In genomic region chr17:60729854-60730253, GRCh38 we compare ENCODE assay signal across 16 cellular contexts. TPM values are rescaled to one million over a fixed set of nuclear protein-coding genes. Genes with fewer than 3 reads are reported as not detected.
A peak's percentile ranks its signal among the peaks of the same experiment; 100 is the strongest.
DNase-seq lines count a peak whose midpoint lies in the region; FAIRE-seq and TF ChIP-seq lines count a peak whose summit lies in the region.
"Had no signal": no experiment of that assay in that cellular context is flagged by ENCODE, and none has a peak within 500 bp of the region (broad histone marks: within the 10 kb centered on the region; RNA-seq: fewer than 3 reads in every experiment).

No MANE protein-coding gene starts in this region.

- H3K4me2 ChIP-seq in BLaER1 treated with 17β-estradiol and CSF1 and Interleukin-3, amounts not matched to agents 10 nM and 100 nM: peak overlapping the region; percentile 36 to 86 (median 58)
- no peak overlapping the region for H3K4me2 ChIP-seq in neural cell (ENCODE audit: low read length)

- H3K27ac ChIP-seq in BLaER1 treated with 17β-estradiol and CSF1 and Interleukin-3, amounts not matched to agents 10 nM and 100 nM: peak overlapping the region in 8 of 11 experiments; percentile 9 to 59 (median 34); a peak in 12 of 22 replicates
- no peak overlapping the region for H3K27ac ChIP-seq in neural cell (ENCODE audit: low read length)
- H3K27ac ChIP-seq: esophagus squamous epithelium, vagina had no signal

- H2AFZ ChIP-seq in neural cell (ENCODE audit: low read depth, low read length): no peak overlapping the region

- no peaks in the 10 kb centered on the region for H3K9me2 ChIP-seq in neural cell (ENCODE audit: insufficient read depth, low read length)

- H4K20me1 ChIP-seq in BLaER1 treated with 17β-estradiol and CSF1 and Interleukin-3, amounts not matched to agents 10 nM and 100 nM: no peaks in the 10 kb centered on the region
- H4K20me1 ChIP-seq in neural cell (ENCODE audit: insufficient read depth): no peaks in the 10 kb centered on the region

- no peaks in the 10 kb centered on the region for H3F3A ChIP-seq in neural cell (ENCODE audit: insufficient read depth, low read length, poor library complexity, severe bottlenecking)

- TF ChIP-seq EP300 in neural cell (conservative IDR thresholded peaks at IDR 0.05; ENCODE audit: poor library complexity, severe bottlenecking): peak; percentile 40

- H3K4me1 ChIP-seq in BLaER1 treated with 17β-estradiol and CSF1 and Interleukin-3, amounts not matched to agents 10 nM and 100 nM: peaks cover 13 to 20% (median 18%) of the 10 kb centered on the region in 10 experiments
- H3K4me1 ChIP-seq: breast epithelium, esophagus squamous epithelium, vagina had no signal

- H3K4me3 ChIP-seq in BLaER1 treated with 17β-estradiol and CSF1 and Interleukin-3, amounts not matched to agents 10 nM and 100 nM: no peak overlapping the region
- H3K4me3 ChIP-seq in neural cell (ENCODE audit: low read length): no peak overlapping the region
- H3K4me3 ChIP-seq: breast epithelium, esophagus squamous epithelium, vagina had no signal

- no peaks in the 10 kb centered on the region for H3K79me2 ChIP-seq in neural cell (replicated peaks; ENCODE audit: insufficient read depth, low read length)

- peak overlapping the region in 2 of 11 experiments; percentile 11 to 51; a peak in 3 of 22 replicates for H3K9ac ChIP-seq in BLaER1 treated with 17β-estradiol and CSF1 and Interleukin-3, amounts not matched to agents 10 nM and 100 nM
- H3K9ac ChIP-seq in neural cell (ENCODE audit: low read length): no peak overlapping the region

- peaks cover 0 to 6% (median 0%) of the 10 kb centered on the region in 11 experiments; a peak in 1 of 22 replicates for H3K9me3 ChIP-seq in BLaER1 treated with 17β-estradiol and CSF1 and Interleukin-3, amounts not matched to agents 10 nM and 100 nM (replicated peaks in 1 of 11)
- no peaks in the 10 kb centered on the region for H3K9me3 ChIP-seq in neural cell (ENCODE audit: low read length)
- H3K9me3 ChIP-seq: breast epithelium, esophagus squamous epithelium, vagina had no signal

- peaks cover 0 to 11% (median 0%) of the 10 kb centered on the region in 11 experiments; a peak in 2 of 22 replicates for H3K36me3 ChIP-seq in BLaER1 treated with 17β-estradiol and CSF1 and Interleukin-3, amounts not matched to agents 10 nM and 100 nM
- H3K36me3 ChIP-seq in neural cell (ENCODE audit: insufficient read depth, low read length): no peaks in the 10 kb centered on the region
- H3K36me3 ChIP-seq: breast epithelium, esophagus squamous epithelium, vagina had no signal

- DNase-seq in MV-4-11 (lab: John Stamatoyannopoulos, UW): peak; percentile 11
- peak; percentile 18 for DNase-seq in fibroblast of peridontal ligament (ENCODE audit: extremely low read depth)
- no peak for DNase-seq in NCI-H2029 (lab: John Stamatoyannopoulos, UW)
- DNase-seq in GM19239 (ENCODE audit: insufficient read length, low spot score): no peak
- DNase-seq in SW 1271 (lab: John Stamatoyannopoulos, UW): no peak
- DNase-seq in HCEC 1CT: no peak
- DNase-seq: activated CD4-positive, alpha-beta T cell treated with anti-CD3 and anti-CD28 coated beads, Interleukin-2, amount 50 U/mL, for 48 hours; activated naive CD8-positive, alpha-beta T cell treated with anti-CD3 and anti-CD28 coated beads for 36 hours; activated T-cell treated with anti-CD3 and anti-CD28 coated beads, Interleukin-2, amount 50 U/mL, for 4 hours; esophagus squamous epithelium; naive thymus-derived CD4-positive, alpha-beta T cell; stimulated activated naive CD8-positive, alpha-beta T cell treated with anti-CD3 and anti-CD28 coated beads, Interleukin-15, amount 100 ng/mL, for 72 hours had no signal

- TF ChIP-seq CTCF in neural cell (IDR thresholded peaks at IDR 0.05; ENCODE audit: poor library complexity, severe bottlenecking): no peak

- no peaks in the 10 kb centered on the region for H3K27me3 ChIP-seq in BLaER1 treated with 17β-estradiol and CSF1 and Interleukin-3, amounts not matched to agents 10 nM and 100 nM
- H3K27me3 ChIP-seq in neural cell (ENCODE audit: insufficient read depth, low read depth, low read length): no peaks in the 10 kb centered on the region
- H3K27me3 ChIP-seq: breast epithelium, esophagus squamous epithelium, vagina had no signal

- no peak for TF ChIP-seq RAD21 in neural cell (conservative IDR thresholded peaks at IDR 0.05)

- FAIRE-seq in GM19239 (lab: Jason Lieb, UNC): no peak

TF ChIP-seq in neural cell, 6 proteins besides CTCF, POLR2A, EP300 and RAD21:
- TF ChIP-seq SMC3 (conservative IDR thresholded peaks at IDR 0.05; ENCODE audit: poor library complexity) (no peak), POLR2AphosphoS5 (IDR thresholded peaks at IDR 0.05) (peak; percentile 56), REST (IDR thresholded peaks at IDR 0.05; ENCODE audit: borderline replicate concordance) (peak; percentile 43)

RNA-seq across cellular contexts. Expression of gene BCAS3, which starts 52.2 kb away (rescaled TPM):
- 17.2 and 21.6 TPM in 2 replicates for polyA plus RNA-seq in neural cell
- 76.7 and 87.4 TPM in 2 replicates for polyA minus RNA-seq in neural cell

Comparison
In these comparisons a context has a peak if more than half of its experiments do, and no peak if none do; other contexts are left out.
1. DNase-seq: peak in MV-4-11 (single experiment) and fibroblast of peridontal ligament (single experiment); none in NCI-H2029 (single experiment), GM19239 (single experiment), SW 1271 (0 of 2) and HCEC 1CT (single experiment).